Comparison of ENCODE assay signal across 8 cellular contexts in genomic region chr2:38535745-38536506, GRCh38.
DNase-seq lines count a peak whose midpoint lies in the region; ATAC-seq and TF ChIP-seq lines count a peak whose summit lies in the region.

No MANE protein-coding gene starts in this region.

- peak overlapping the region; percentile 53 for H3K4me3 Mint-ChIP-seq in Caco-2 (ENCODE audit: unreplicated experiment)
- peak overlapping the region; percentile 57 for H3K4me3 Mint-ChIP-seq in activated naive CD8-positive, alpha-beta T cell treated with anti-CD3 and anti-CD28 coated beads, Interleukin-2, amount 10 ng/mL, durations not matched to agents 7 days and 5 days

- DNase-seq in Caco-2 = peak; percentile 79 to 91
- peak; percentile 43 to 46 for DNase-seq in Kasumi-1 (lab: John Stamatoyannopoulos, UW)
- DNase-seq in SKM-1 treated with dmso at 0.1 percent for 144 hours (lab: John Stamatoyannopoulos, UW; ENCODE audit: unreplicated experiment) = peak; percentile 62
- peak; percentile 90 for DNase-seq in activated naive CD8-positive, alpha-beta T cell treated with anti-CD3 and anti-CD28 coated beads, Interleukin-2, amount 10 ng/mL, durations not matched to agents 7 days and 5 days
- DNase-seq in left cardiac atrium = peak; percentile 91
- DNase-seq in prostate gland (ENCODE audit: low spot score) = peak; percentile 73
- peak; percentile 93 for DNase-seq in upper lobe of right lung

- H3K27ac ChIP-seq in prostate gland (peak overlapping the region; percentile 32 to 58), upper lobe of right lung (peak overlapping the region; percentile 51)

- no TSS peak for BruUV-seq in Caco-2 (replicated peaks; lab: Mats Ljungman, UMichigan)

- peaks cover 6% of the 10 kb centered on the region for H3K4me1 Mint-ChIP-seq in Caco-2 (ENCODE audit: low read depth, unreplicated experiment)
- no peaks in the 10 kb centered on the region for H3K4me1 Mint-ChIP-seq in activated naive CD8-positive, alpha-beta T cell treated with anti-CD3 and anti-CD28 coated beads, Interleukin-2, amount 10 ng/mL, durations not matched to agents 7 days and 5 days

- intact Hi-C loops in Caco-2 (cut with micrococcal nuclease; ENCODE audit: unreplicated experiment) (loop anchor here (2.0 to 10.0 kb wide), 3 partner anchors 191 to 299 kb away; no protein-coding TSS in a partner anchor), left cardiac atrium (cut with DNase I) (loop anchor here in 1 of 2 donors (2.0 kb wide), 1 partner anchor 205 kb away; no protein-coding TSS in a partner anchor), prostate gland (cut with DNase I) (loop anchor here (5.0 to 10.0 kb wide), 4 partner anchors 46 to 221 kb away; no protein-coding TSS in a partner anchor), upper lobe of right lung (cut with DNase I) (no loop called here)

- no peak overlapping the region for H3K27ac Mint-ChIP-seq in Caco-2 (ENCODE audit: unreplicated experiment)
- H3K27ac Mint-ChIP-seq in activated naive CD8-positive, alpha-beta T cell treated with anti-CD3 and anti-CD28 coated beads, Interleukin-2, amount 10 ng/mL, durations not matched to agents 7 days and 5 days = no peak overlapping the region

- no peaks in the 10 kb centered on the region for H3K9me3 Mint-ChIP-seq in Caco-2 (ENCODE audit: unreplicated experiment)
- H3K9me3 Mint-ChIP-seq in activated naive CD8-positive, alpha-beta T cell treated with anti-CD3 and anti-CD28 coated beads, Interleukin-2, amount 10 ng/mL, durations not matched to agents 7 days and 5 days = no peaks in the 10 kb centered on the region

- POLR2A ChIA-PET in Caco-2 (lab: Charles Lee) = no interaction called here
- POLR2A ChIA-PET in activated naive CD8-positive, alpha-beta T cell treated with anti-CD3 and anti-CD28 coated beads, Interleukin-2, amount 10 ng/mL, durations not matched to agents 7 days and 5 days (lab: Charles Lee) = interaction anchor here (1.0 kb wide), 1 partner anchor 215 kb away, joined by 4 read pairs; the partner anchor contains the start of gene SRSF7

- H3K4me3 ChIP-seq in Caco-2 (ENCODE audit: low read depth, low read length) (peak overlapping the region; percentile 38), prostate gland (peak overlapping the region; percentile 27 to 31), upper lobe of right lung (peak overlapping the region; percentile 58)

- H3K9me3 ChIP-seq in Caco-2 = no peaks in the 10 kb centered on the region
- no peaks in the 10 kb centered on the region for H3K9me3 ChIP-seq in prostate gland
- H3K9me3 ChIP-seq in upper lobe of right lung = no peaks in the 10 kb centered on the region

- TF ChIP-seq CTCF in Caco-2 (IDR thresholded peaks at IDR 0.05; ENCODE audit: insufficient read depth in 1 of 2, low read depth in 1 of 2, low read length in 1 of 2, severe bottlenecking in 1 of 2, unreplicated experiment in 1 of 2) (peak; percentile 90 to 92), prostate gland (IDR thresholded peaks at IDR 0.05) (peak; percentile 81 to 96 (median 89)), upper lobe of right lung (IDR thresholded peaks at IDR 0.05) (peak; percentile 97)

- no peak for TF ChIP-seq POLR2A in prostate gland (IDR thresholded peaks at IDR 0.05)

- H3K4me1 ChIP-seq in Caco-2 (peaks cover 5% of the 10 kb centered on the region; the same call in 1 of the 2 replicates), prostate gland (replicated peaks) (no peaks in the 10 kb centered on the region), upper lobe of right lung (no peaks in the 10 kb centered on the region)

- no peaks in the 10 kb centered on the region for H3K27me3 Mint-ChIP-seq in Caco-2 (ENCODE audit: insufficient read depth, unreplicated experiment)
- H3K27me3 Mint-ChIP-seq in activated naive CD8-positive, alpha-beta T cell treated with anti-CD3 and anti-CD28 coated beads, Interleukin-2, amount 10 ng/mL, durations not matched to agents 7 days and 5 days = peaks cover 42% of the 10 kb centered on the region

- 3% methylated on average over 53 of the region's 53 CpGs for WGBS in prostate gland

- ATAC-seq in GM21390 (IDR thresholded peaks at IDR 0.05; ENCODE audit: unreplicated experiment) = peak; percentile 46
- ATAC-seq in activated naive CD8-positive, alpha-beta T cell treated with anti-CD3 and anti-CD28 coated beads, Interleukin-2, amount 10 ng/mL, durations not matched to agents 7 days and 5 days (ENCODE audit: low read depth) = peak; percentile 96
- ATAC-seq in left cardiac atrium = peak; percentile 94 to 97
- ATAC-seq in upper lobe of right lung = peak; percentile 98

- CTCF ChIA-PET in Caco-2 (lab: Charles Lee) = interaction anchor here (0.5 kb wide), 2 partner anchors 261 to 459 kb away, joined by 4 to 7 read pairs; no protein-coding TSS in a partner anchor

- H3K36me3 Mint-ChIP-seq in Caco-2 (ENCODE audit: insufficient read depth, unreplicated experiment) = no peaks in the 10 kb centered on the region
- no peaks in the 10 kb centered on the region for H3K36me3 Mint-ChIP-seq in activated naive CD8-positive, alpha-beta T cell treated with anti-CD3 and anti-CD28 coated beads, Interleukin-2, amount 10 ng/mL, durations not matched to agents 7 days and 5 days

- H3K27me3 ChIP-seq in Caco-2 (replicated peaks; ENCODE audit: control insufficient read depth, insufficient read depth, low read length) = no peaks in the 10 kb centered on the region
- H3K27me3 ChIP-seq in prostate gland (replicated peaks; ENCODE audit: insufficient read depth) = no peaks in the 10 kb centered on the region
- no peaks in the 10 kb centered on the region for H3K27me3 ChIP-seq in upper lobe of right lung

- H3K36me3 ChIP-seq in Caco-2 (ENCODE audit: control insufficient read depth, insufficient read depth, low read length) (no peaks in the 10 kb centered on the region), prostate gland (no peaks in the 10 kb centered on the region), upper lobe of right lung (no peaks in the 10 kb centered on the region)

Comparison
In these comparisons a context has a peak if more than half of its experiments do, and no peak if none do; other contexts are left out.
1. Peak in every context shown above with its lines: DNase-seq, ATAC-seq, H3K4me3 ChIP-seq and H3K27ac ChIP-seq.
2. ATAC-seq: peak in every context shown above with its lines; median percentile 98 in upper lobe of right lung; 96 in activated naive CD8-positive, alpha-beta T cell treated with anti-CD3 and anti-CD28 coated beads, Interleukin-2, amount 10 ng/mL, durations not matched to agents 7 days and 5 days; 96 in left cardiac atrium; 46 in GM21390.